23 cellular contexts compared by ENCODE assay signal in the genomic region with DNA sequence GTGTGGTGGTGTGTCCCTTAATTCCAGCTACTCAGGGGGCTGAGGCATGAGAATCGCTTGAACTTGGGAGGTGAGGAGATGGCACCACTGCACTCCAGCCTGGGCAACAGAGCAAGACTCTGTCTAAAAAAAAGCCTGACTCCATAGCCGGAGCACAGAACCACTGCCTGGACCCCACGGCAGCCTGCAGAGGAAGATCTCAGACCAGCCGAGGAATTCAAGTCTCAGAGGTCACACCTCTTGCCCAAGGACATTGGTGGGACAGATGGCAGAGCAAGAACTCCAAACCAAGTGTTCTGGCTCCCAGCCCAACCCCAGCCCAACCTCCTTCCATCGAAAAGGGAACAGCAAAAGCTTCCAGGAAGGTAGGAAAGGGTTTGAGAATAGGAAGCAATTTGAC.
"Had no signal": no experiment of that assay in that cellular context is flagged by ENCODE, and none has a peak within 500 bp of the region (broad histone marks: within the 10 kb centered on the region; RNA-seq: fewer than 3 reads in every experiment).

No MANE protein-coding gene starts in this region.

- H3K4me3 Mint-ChIP-seq: activated CD4-positive, alpha-beta T cell treated with anti-CD3 and anti-CD28 coated beads, Interleukin-2, amount 10 ng/mL, durations not matched to agents 24 days and 14 days; activated naive CD4-positive, alpha-beta T cell treated with anti-CD3 and anti-CD28 coated beads, Interleukin-2, amount 10 ng/mL, durations not matched to agents 7 days and 5 days; activated naive CD8-positive, alpha-beta T cell treated with anti-CD3 and anti-CD28 coated beads for 36 hours; activated T-helper 17 cell treated with anti-CD3 and anti-CD28 coated beads, Interleukin-2, amount 50 U/mL, for 72 hours; T-helper 1 cell treated with Interleukin-12 subunit alpha and Interleukin-12 subunit beta and Interleukin-4 antibody, amounts not matched to agents 30 μg/mL and 1 μg/mL, for 36 hours; WTC11 had no signal

- H3K9me3 ChIP-seq: MG63 had no signal

- H3K4me1 Mint-ChIP-seq: activated naive CD8-positive, alpha-beta T cell treated with anti-CD3 and anti-CD28 coated beads for 36 hours; activated T-helper 17 cell treated with anti-CD3 and anti-CD28 coated beads, Interleukin-2, amount 50 U/mL, for 72 hours had no signal

- H3K27ac ChIP-seq: brain microvascular endothelial cell, cardiac muscle cell had no signal

- H3K27me3 ChIP-seq: brain microvascular endothelial cell, cardiac muscle cell, MG63 had no signal

- H3K27ac Mint-ChIP-seq: activated CD4-positive, alpha-beta T cell treated with anti-CD3 and anti-CD28 coated beads, Interleukin-2, amount 10 ng/mL, durations not matched to agents 24 days and 14 days; activated naive CD4-positive, alpha-beta T cell treated with anti-CD3 and anti-CD28 coated beads, Interleukin-2, amount 10 ng/mL, durations not matched to agents 7 days and 5 days; activated naive CD8-positive, alpha-beta T cell treated with anti-CD3 and anti-CD28 coated beads for 36 hours; activated T-helper 17 cell treated with anti-CD3 and anti-CD28 coated beads, Interleukin-2, amount 50 U/mL, for 72 hours; T-helper 1 cell treated with Interleukin-12 subunit alpha and Interleukin-12 subunit beta and Interleukin-4 antibody, amounts not matched to agents 30 μg/mL and 1 μg/mL, for 36 hours; WTC11 had no signal

- DNase-seq: activated CD4-positive, alpha-beta T cell treated with anti-CD3 and anti-CD28 coated beads for 1 hour; activated CD4-positive, alpha-beta T cell treated with anti-CD3 and anti-CD28 coated beads, Interleukin-2, amount 10 ng/mL, durations not matched to agents 24 days and 14 days; activated CD4-positive, alpha-beta T cell treated with anti-CD3 and anti-CD28 coated beads, Interleukin-2, amount 50 U/mL, for 48 hours; activated gamma-delta T cell; activated naive CD4-positive, alpha-beta T cell treated with anti-CD3 and anti-CD28 coated beads, Interleukin-2, amount 10 ng/mL, durations not matched to agents 7 days and 5 days; activated naive CD8-positive, alpha-beta T cell treated with anti-CD3 and anti-CD28 coated beads for 36 hours; activated T-cell treated with anti-CD3 and anti-CD28 coated beads for 4 hours; activated T-cell treated with anti-CD3 and anti-CD28 coated beads, Interleukin-2, amount 50 U/mL, for 48 hours; brain microvascular endothelial cell; MG63; NCI-H1105 treated with DMSO at 0.1 percent for 48 hours; NCI-H1436 treated with DMSO at 0.1 percent for 48 hours; NCI-H187; NCI-H2081; NCI-H510A treated with DMSO at 0.1 percent for 48 hours; NCI-H69; PC-3; SHP77 treated with DMSO at 0.1 percent for 48 hours had no signal

- H3K36me3 Mint-ChIP-seq: activated naive CD4-positive, alpha-beta T cell treated with anti-CD3 and anti-CD28 coated beads, Interleukin-2, amount 10 ng/mL, durations not matched to agents 7 days and 5 days; activated naive CD8-positive, alpha-beta T cell treated with anti-CD3 and anti-CD28 coated beads for 36 hours had no signal

- FAIRE-seq: RCC 7860 had no signal

- H3K4me3 ChIP-seq: cardiac muscle cell, MG63 had no signal

- H3K36me3 ChIP-seq: brain microvascular endothelial cell, cardiac muscle cell, MG63 had no signal

- ATAC-seq: activated T-helper 17 cell treated with anti-CD3 and anti-CD28 coated beads, Interleukin-2, amount 50 U/mL, for 72 hours; PC-3; WTC11 had no signal

- H3K9me3 Mint-ChIP-seq: activated CD4-positive, alpha-beta T cell treated with anti-CD3 and anti-CD28 coated beads, Interleukin-2, amount 10 ng/mL, durations not matched to agents 24 days and 14 days; activated naive CD4-positive, alpha-beta T cell treated with anti-CD3 and anti-CD28 coated beads, Interleukin-2, amount 10 ng/mL, durations not matched to agents 7 days and 5 days; activated naive CD8-positive, alpha-beta T cell treated with anti-CD3 and anti-CD28 coated beads for 36 hours; activated T-helper 17 cell treated with anti-CD3 and anti-CD28 coated beads, Interleukin-2, amount 50 U/mL, for 72 hours; T-helper 1 cell treated with Interleukin-12 subunit alpha and Interleukin-12 subunit beta and Interleukin-4 antibody, amounts not matched to agents 30 μg/mL and 1 μg/mL, for 36 hours had no signal
